Comparison of ENCODE assay signal across 1 cellular context in genomic region chr15:64521726-64522164, GRCh38.
TF ChIP-seq lines count a peak whose summit lies in the region.

No MANE protein-coding gene starts in this region.

TF ChIP-seq in HepG2, 621 proteins besides CTCF, POLR2A, EP300 and RAD21 (continued from another document and continues in another):
- TF ChIP-seq, protein P1, sequence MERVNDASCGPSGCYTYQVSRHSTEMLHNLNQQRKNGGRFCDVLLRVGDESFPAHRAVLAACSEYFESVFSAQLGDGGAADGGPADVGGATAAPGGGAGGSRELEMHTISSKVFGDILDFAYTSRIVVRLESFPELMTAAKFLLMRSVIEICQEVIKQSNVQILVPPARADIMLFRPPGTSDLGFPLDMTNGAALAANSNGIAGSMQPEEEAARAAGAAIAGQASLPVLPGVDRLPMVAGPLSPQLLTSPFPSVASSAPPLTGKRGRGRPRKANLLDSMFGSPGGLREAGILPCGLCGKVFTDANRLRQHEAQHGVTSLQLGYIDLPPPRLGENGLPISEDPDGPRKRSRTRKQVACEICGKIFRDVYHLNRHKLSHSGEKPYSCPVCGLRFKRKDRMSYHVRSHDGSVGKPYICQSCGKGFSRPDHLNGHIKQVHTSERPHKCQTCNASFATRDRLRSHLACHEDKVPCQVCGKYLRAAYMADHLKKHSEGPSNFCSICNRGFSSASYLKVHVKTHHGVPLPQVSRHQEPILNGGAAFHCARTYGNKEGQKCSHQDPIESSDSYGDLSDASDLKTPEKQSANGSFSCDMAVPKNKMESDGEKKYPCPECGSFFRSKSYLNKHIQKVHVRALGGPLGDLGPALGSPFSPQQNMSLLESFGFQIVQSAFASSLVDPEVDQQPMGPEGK (CRISPR knock-in tag; IDR thresholded peaks at IDR 0.05) = peak; percentile 37; the same call in 1 of the 2 replicates
- TF ChIP-seq NCOA2 (CRISPR knock-in tag; IDR thresholded peaks at IDR 0.05) (peak; percentile 29; the same call in 1 of the 2 replicates), HNF1B (CRISPR knock-in tag; IDR thresholded peaks at IDR 0.05) (no peak), GATAD2A (CRISPR knock-in tag; IDR thresholded peaks at IDR 0.05) (peak; percentile 72), ZNF333 (CRISPR knock-in tag; IDR thresholded peaks at IDR 0.05; ENCODE audit: borderline replicate concordance) (no peak), PAXIP1 (CRISPR knock-in tag; conservative IDR thresholded peaks at IDR 0.05) (0 out of 2 replicates have a peak, but pooled peaks have one; percentile 21), FOXJ3 (CRISPR knock-in tag; IDR thresholded peaks at IDR 0.05; ENCODE audit: borderline replicate concordance) (peak; percentile 15; the same call in 1 of the 2 replicates), ZBTB7B (CRISPR knock-in tag; IDR thresholded peaks at IDR 0.05) (peak; percentile 37; the same call in 1 of the 2 replicates), FOSL2 (CRISPR knock-in tag; IDR thresholded peaks at IDR 0.05) (peak; percentile 48; the same call in 1 of the 2 replicates), ZFP37 (CRISPR knock-in tag; IDR thresholded peaks at IDR 0.05; ENCODE audit: borderline replicate concordance) (no peak), ZNF510 (CRISPR knock-in tag; IDR thresholded peaks at IDR 0.05; ENCODE audit: low read depth) (no peak), ZNF331 (CRISPR knock-in tag; IDR thresholded peaks at IDR 0.05) (peak; percentile 34; the same call in 1 of the 2 replicates), FOXP4 (CRISPR knock-in tag; IDR thresholded peaks at IDR 0.05) (0 out of 2 replicates have a peak, but pooled peaks have one; percentile 33), XRCC5 (optimal IDR thresholded peaks at IDR 0.05; ENCODE audit: low read length) (peak; percentile 44), PRDM15 (CRISPR knock-in tag; IDR thresholded peaks at IDR 0.05) (peak; percentile 68), RCOR2 (CRISPR knock-in tag; IDR thresholded peaks at IDR 0.05) (0 out of 2 replicates have a peak, but pooled peaks have one; percentile 29), SOX6 (IDR thresholded peaks at IDR 0.05) (no peak), SOX6 (CRISPR knock-in tag; IDR thresholded peaks at IDR 0.05) (peak; percentile 92), ZFYVE20 (CRISPR knock-in tag; IDR thresholded peaks at IDR 0.05; ENCODE audit: borderline replicate concordance, low read depth) (no peak), SMAD9 (CRISPR knock-in tag; IDR thresholded peaks at IDR 0.05) (no peak), RARA (CRISPR knock-in tag; IDR thresholded peaks at IDR 0.05) (peak; percentile 69), RXRA (CRISPR knock-in tag; IDR thresholded peaks at IDR 0.05) (peak; percentile 54; the same call in 1 of the 2 replicates), SOX13 (IDR thresholded peaks at IDR 0.05) (peak; percentile 87), SOX13 (CRISPR knock-in tag; conservative IDR thresholded peaks at IDR 0.05 in 1 of 2, IDR thresholded peaks at IDR 0.05 in 1 of 2) (peak in 1 of 2 experiments; percentile 98; a peak in 2 of 4 replicates), ZNF12 (CRISPR knock-in tag; IDR thresholded peaks at IDR 0.05) (peak; percentile 40; the same call in 1 of the 2 replicates), TFAP4 (IDR thresholded peaks at IDR 0.05; ENCODE audit: borderline replicate concordance, low read depth) (peak; percentile 51; the same call in 1 of the 2 replicates), ZNF468 (CRISPR knock-in tag; IDR thresholded peaks at IDR 0.05) (no peak), NR2F6 (IDR thresholded peaks at IDR 0.05) (0 out of 2 replicates have a peak, but pooled peaks have one; percentile 36), NR2F6 (CRISPR knock-in tag; IDR thresholded peaks at IDR 0.05) (no peak), HIC2 (CRISPR knock-in tag; IDR thresholded peaks at IDR 0.05; ENCODE audit: low read depth) (0 out of 2 replicates have a peak, but pooled peaks have one; percentile 38), SOX5 (CRISPR knock-in tag; IDR thresholded peaks at IDR 0.05; ENCODE audit: borderline replicate concordance) (peak; percentile 91), SAP130 (CRISPR knock-in tag; IDR thresholded peaks at IDR 0.05; ENCODE audit: low read depth) (no peak)
- TF ChIP-seq, protein P2, sequence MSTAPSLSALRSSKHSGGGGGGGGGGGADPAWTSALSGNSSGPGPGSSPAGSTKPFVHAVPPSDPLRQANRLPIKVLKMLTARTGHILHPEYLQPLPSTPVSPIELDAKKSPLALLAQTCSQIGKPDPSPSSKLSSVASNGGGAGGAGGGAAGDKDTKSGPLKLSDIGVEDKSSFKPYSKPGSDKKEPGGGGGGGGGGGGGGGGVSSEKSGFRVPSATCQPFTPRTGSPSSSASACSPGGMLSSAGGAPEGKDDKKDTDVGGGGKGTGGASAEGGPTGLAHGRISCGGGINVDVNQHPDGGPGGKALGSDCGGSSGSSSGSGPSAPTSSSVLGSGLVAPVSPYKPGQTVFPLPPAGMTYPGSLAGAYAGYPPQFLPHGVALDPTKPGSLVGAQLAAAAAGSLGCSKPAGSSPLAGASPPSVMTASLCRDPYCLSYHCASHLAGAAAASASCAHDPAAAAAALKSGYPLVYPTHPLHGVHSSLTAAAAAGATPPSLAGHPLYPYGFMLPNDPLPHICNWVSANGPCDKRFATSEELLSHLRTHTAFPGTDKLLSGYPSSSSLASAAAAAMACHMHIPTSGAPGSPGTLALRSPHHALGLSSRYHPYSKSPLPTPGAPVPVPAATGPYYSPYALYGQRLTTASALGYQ (CRISPR knock-in tag; IDR thresholded peaks at IDR 0.05) = peak; percentile 38; the same call in 1 of the 2 replicates
- TF ChIP-seq, protein P3, sequence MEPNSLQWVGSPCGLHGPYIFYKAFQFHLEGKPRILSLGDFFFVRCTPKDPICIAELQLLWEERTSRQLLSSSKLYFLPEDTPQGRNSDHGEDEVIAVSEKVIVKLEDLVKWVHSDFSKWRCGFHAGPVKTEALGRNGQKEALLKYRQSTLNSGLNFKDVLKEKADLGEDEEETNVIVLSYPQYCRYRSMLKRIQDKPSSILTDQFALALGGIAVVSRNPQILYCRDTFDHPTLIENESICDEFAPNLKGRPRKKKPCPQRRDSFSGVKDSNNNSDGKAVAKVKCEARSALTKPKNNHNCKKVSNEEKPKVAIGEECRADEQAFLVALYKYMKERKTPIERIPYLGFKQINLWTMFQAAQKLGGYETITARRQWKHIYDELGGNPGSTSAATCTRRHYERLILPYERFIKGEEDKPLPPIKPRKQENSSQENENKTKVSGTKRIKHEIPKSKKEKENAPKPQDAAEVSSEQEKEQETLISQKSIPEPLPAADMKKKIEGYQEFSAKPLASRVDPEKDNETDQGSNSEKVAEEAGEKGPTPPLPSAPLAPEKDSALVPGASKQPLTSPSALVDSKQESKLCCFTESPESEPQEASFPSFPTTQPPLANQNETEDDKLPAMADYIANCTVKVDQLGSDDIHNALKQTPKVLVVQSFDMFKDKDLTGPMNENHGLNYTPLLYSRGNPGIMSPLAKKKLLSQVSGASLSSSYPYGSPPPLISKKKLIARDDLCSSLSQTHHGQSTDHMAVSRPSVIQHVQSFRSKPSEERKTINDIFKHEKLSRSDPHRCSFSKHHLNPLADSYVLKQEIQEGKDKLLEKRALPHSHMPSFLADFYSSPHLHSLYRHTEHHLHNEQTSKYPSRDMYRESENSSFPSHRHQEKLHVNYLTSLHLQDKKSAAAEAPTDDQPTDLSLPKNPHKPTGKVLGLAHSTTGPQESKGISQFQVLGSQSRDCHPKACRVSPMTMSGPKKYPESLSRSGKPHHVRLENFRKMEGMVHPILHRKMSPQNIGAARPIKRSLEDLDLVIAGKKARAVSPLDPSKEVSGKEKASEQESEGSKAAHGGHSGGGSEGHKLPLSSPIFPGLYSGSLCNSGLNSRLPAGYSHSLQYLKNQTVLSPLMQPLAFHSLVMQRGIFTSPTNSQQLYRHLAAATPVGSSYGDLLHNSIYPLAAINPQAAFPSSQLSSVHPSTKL (CRISPR knock-in tag; IDR thresholded peaks at IDR 0.05) = peak; percentile 62; the same call in 1 of the 2 replicates
